ENCODE assay signal across 19 cellular contexts in the genomic region with DNA sequence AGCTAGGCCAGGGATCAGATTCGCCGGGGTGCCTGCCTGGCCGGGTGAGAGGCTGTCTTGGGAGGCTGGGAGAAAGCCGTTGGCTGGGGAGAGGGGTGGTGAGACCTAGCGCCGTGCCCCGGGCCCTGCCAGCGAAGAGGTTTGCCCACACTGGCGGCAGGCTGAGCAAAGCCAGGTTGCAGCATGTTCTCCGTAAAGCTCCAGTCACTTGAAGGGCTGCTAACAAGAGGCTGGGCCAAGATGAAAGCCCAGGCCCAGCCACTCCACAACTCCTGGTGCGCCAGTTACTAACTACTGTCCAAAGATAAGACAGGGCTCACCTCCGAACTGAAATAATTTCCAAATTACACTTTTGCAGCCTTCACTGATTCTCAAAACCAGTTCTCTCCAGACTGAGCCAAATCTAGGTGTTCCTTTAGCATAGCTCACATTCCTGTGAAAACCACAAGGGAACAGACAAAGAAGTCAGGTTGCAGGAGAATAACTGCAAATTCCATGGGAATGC. TPM values are rescaled to one million over a fixed set of nuclear protein-coding genes. Genes with fewer than 3 reads are reported as not detected.
DNase-seq lines count a peak whose midpoint lies in the region; FAIRE-seq and TF ChIP-seq lines count a peak whose summit lies in the region.
"Had no signal": no experiment of that assay in that cellular context is flagged by ENCODE, and none has a peak within 500 bp of the region (broad histone marks: within the 10 kb centered on the region; RNA-seq: fewer than 3 reads in every experiment).

No MANE protein-coding gene starts in this region.

- H3K9me3 ChIP-seq in H9 (ENCODE audit: control insufficient read depth, low read depth, low read length) = no peaks in the 10 kb centered on the region
- H3K9me3 ChIP-seq in astrocyte (ENCODE audit: insufficient read depth, low read depth, low read length) = no peaks in the 10 kb centered on the region
- no peaks in the 10 kb centered on the region for H3K9me3 ChIP-seq in cardiac muscle cell (ENCODE audit: low read depth)
- H3K9me3 ChIP-seq in trophoblast cell (ENCODE audit: insufficient read depth, low read depth, low read length) = no peaks in the 10 kb centered on the region
- H3K9me3 ChIP-seq: heart left ventricle, uterus had no signal

- H3K79me1 ChIP-seq in H9 (ENCODE audit: insufficient read depth, low read depth, low read length, poor library complexity, severe bottlenecking) (peaks cover 11% of the 10 kb centered on the region), trophoblast cell (ENCODE audit: low read length) (peaks cover 7% of the 10 kb centered on the region)

- H4K8ac ChIP-seq in H9 (replicated peaks; ENCODE audit: insufficient read length, low read depth, low read length) (no peak overlapping the region), trophoblast cell (ENCODE audit: low read depth, low read length) (peak overlapping the region; percentile 75)

- H2AFZ ChIP-seq in H9 (ENCODE audit: low read length) = no peak overlapping the region
- H2AFZ ChIP-seq in astrocyte (ENCODE audit: low read depth, low read length) = no peak overlapping the region
- peak overlapping the region; percentile 20 for H2AFZ ChIP-seq in trophoblast cell (ENCODE audit: insufficient read depth, low read length, poor library complexity)

- H3K36me3 Mint-ChIP-seq in H9 (ENCODE audit: insufficient read depth in 1 of 3, low read depth in 3 of 3) (peaks cover 44 to 80% (median 68%) of the 10 kb centered on the region in 3 experiments), astrocyte (ENCODE audit: low read depth, unreplicated experiment) (peaks cover 19% of the 10 kb centered on the region)

- H3K56ac ChIP-seq in H9 (ENCODE audit: insufficient read length, low read depth, low read length) = no peak overlapping the region

- H3K4me3 ChIP-seq in astrocyte (ENCODE audit: insufficient read depth, low read depth, low read length) = no peak overlapping the region
- H3K4me3 ChIP-seq in cardiac muscle cell = no peak overlapping the region
- no peak overlapping the region for H3K4me3 ChIP-seq in trophoblast cell (ENCODE audit: low read depth, low read length)
- H3K4me3 ChIP-seq: heart left ventricle, uterus had no signal

- no peak overlapping the region for H4K5ac ChIP-seq in H9 (ENCODE audit: insufficient read length, low read depth, low read length)

- no peak overlapping the region for H3K14ac ChIP-seq in H9 (ENCODE audit: insufficient read depth, low read length)
- H3K14ac ChIP-seq in trophoblast cell (ENCODE audit: low read length) = peak overlapping the region; percentile 92

- H3K4me3 Mint-ChIP-seq in H9 = no peak overlapping the region
- H3K4me3 Mint-ChIP-seq in astrocyte (ENCODE audit: unreplicated experiment) = no peak overlapping the region
- H3K4me3 Mint-ChIP-seq: natural killer cell treated with Interleukin-12 subunit alpha and Interleukin-12 subunit beta and Interleukin-15 and Interleukin-18, amount 100 ng/mL, for 72 hours had no signal

- H3K23ac ChIP-seq in H9 (ENCODE audit: insufficient read length, low read depth, low read length) = no peak overlapping the region
- H3K23ac ChIP-seq in trophoblast cell (ENCODE audit: low read length) = no peak overlapping the region

- H4K20me1 ChIP-seq in H9 (ENCODE audit: control insufficient read depth, insufficient read depth, insufficient read length) (peaks cover 2% of the 10 kb centered on the region), astrocyte (ENCODE audit: insufficient read depth, low read length) (peaks cover 94% of the 10 kb centered on the region)

- H3K4me2 ChIP-seq in H9 (ENCODE audit: insufficient read depth, insufficient read length, low read length) (no peak overlapping the region), astrocyte (ENCODE audit: low read length) (peak overlapping the region; percentile 67), trophoblast cell (ENCODE audit: low read length) (peak overlapping the region; percentile 10)

- H2BK120ac ChIP-seq in H9 (ENCODE audit: low read depth, low read length, poor library complexity, severe bottlenecking) (no peak overlapping the region), trophoblast cell (ENCODE audit: insufficient read depth, low read length, poor library complexity) (peak overlapping the region; percentile 73)

- H2BK20ac ChIP-seq in H9 (ENCODE audit: low read depth, low read length, poor library complexity, severe bottlenecking) = no peak overlapping the region

- H3K4me1 Mint-ChIP-seq in H9 (peaks cover 7 to 9% of the 10 kb centered on the region in 2 experiments), astrocyte (ENCODE audit: low read depth, unreplicated experiment) (peaks cover 47% of the 10 kb centered on the region)

- FAIRE-seq in astrocyte (lab: Jason Lieb, UNC) = peak; percentile 59
- FAIRE-seq: G401.6, GM18507 had no signal

- CTCF ChIA-PET in HEK293T (lab: Yijun Ruan, JAX) = interaction anchor here (0.8 kb wide), 1 partner anchor 13 kb away, joined by 4 read pairs; no protein-coding TSS in a partner anchor

- H3K9me3 Mint-ChIP-seq in H9 = no peaks in the 10 kb centered on the region
- no peaks in the 10 kb centered on the region for H3K9me3 Mint-ChIP-seq in astrocyte (ENCODE audit: unreplicated experiment)
- H3K9me3 Mint-ChIP-seq: natural killer cell treated with Interleukin-12 subunit alpha and Interleukin-12 subunit beta and Interleukin-15 and Interleukin-18, amount 100 ng/mL, for 72 hours had no signal

- H3K27me3 Mint-ChIP-seq in H9 (ENCODE audit: low read depth) = no peaks in the 10 kb centered on the region
- H3K27me3 Mint-ChIP-seq in astrocyte (ENCODE audit: low read depth, unreplicated experiment) = no peaks in the 10 kb centered on the region
- H3K27me3 Mint-ChIP-seq: natural killer cell treated with Interleukin-12 subunit alpha and Interleukin-12 subunit beta and Interleukin-15 and Interleukin-18, amount 100 ng/mL, for 72 hours had no signal

- H3K4ac ChIP-seq in H9 (ENCODE audit: low read depth, low read length) (no peak overlapping the region), trophoblast cell (ENCODE audit: low read depth, low read length) (peak overlapping the region; percentile 31)

- no peak overlapping the region for H3T11ph ChIP-seq in H9 (ENCODE audit: low read length)

- H4K91ac ChIP-seq in H9 (ENCODE audit: insufficient read length, low read depth, low read length) (no peak overlapping the region), trophoblast cell (ENCODE audit: low read depth, low read length) (peak overlapping the region; percentile 90)

- WGBS in H9 (ENCODE audit: extremely low coverage, insufficient read length, low lambda C conversion rate) = no CpG with 5 or more reads among the region's 12 CpGs
- no CpG with 5 or more reads among the region's 12 CpGs for WGBS in trophoblast cell (ENCODE audit: extremely low coverage, insufficient coverage, insufficient read length)

- DNase-seq in H9 = no peak
- peak; percentile 60 for DNase-seq in astrocyte (ENCODE audit: low read depth)
- no peak for DNase-seq in cardiac muscle cell (ENCODE audit: low read depth in 1 of 2, low spot score in 1 of 2)
- peak; percentile 63 to 89 for DNase-seq in trophoblast cell
- no peak for DNase-seq in OCI-M2 (lab: John Stamatoyannopoulos, UW; ENCODE audit: unreplicated experiment)
- DNase-seq in KG1 (lab: John Stamatoyannopoulos, UW) = no peak
- no peak for DNase-seq in HEK293T (ENCODE audit: extremely low spot score)
- DNase-seq in RKO (ENCODE audit: low spot score) = no peak
- DNase-seq: activated gamma-delta T cell; heart left ventricle; left cardiac atrium; NCI-H1417 treated with DMSO at 0.1 percent for 48 hours; NCI-H2227 treated with DMSO at 0.1 percent for 48 hours; stimulated activated CD4-positive, alpha-beta T cell treated with anti-CD3 and anti-CD28 coated beads, Interleukin-4, amount 100 ng/mL, for 24 hours; uterus; WERI-Rb-1 had no signal

- H3K4me1 ChIP-seq in H9 (ENCODE audit: insufficient read depth, low read length) (no peaks in the 10 kb centered on the region), astrocyte (ENCODE audit: insufficient read depth, low read length) (peaks cover 31% of the 10 kb centered on the region), cardiac muscle cell (ENCODE audit: low read depth) (peaks cover 12% of the 10 kb centered on the region), trophoblast cell (ENCODE audit: control insufficient read depth in 1 of 2, insufficient read depth in 2 of 2, low read length in 2 of 2) (peaks cover 22 to 33% of the 10 kb centered on the region in 2 experiments)
- H3K4me1 ChIP-seq: uterus had no signal

- POLR2A ChIA-PET in HEK293T (lab: Yijun Ruan, JAX) = interaction anchor here (1.2 kb wide), 1 partner anchor 13 kb away, joined by 3 read pairs; no protein-coding TSS in a partner anchor

- H2BK15ac ChIP-seq in H9 (ENCODE audit: low read depth, low read length) = no peak overlapping the region

- no peak overlapping the region for H3K18ac ChIP-seq in H9 (ENCODE audit: insufficient read length, low read depth, low read length)
- peak overlapping the region; percentile 94 for H3K18ac ChIP-seq in trophoblast cell (ENCODE audit: low read length)

- H2AK5ac ChIP-seq in H9 (ENCODE audit: insufficient read length, low read length) = no peak overlapping the region
- peak overlapping the region; percentile 81 for H2AK5ac ChIP-seq in trophoblast cell (ENCODE audit: low read length)

- no peak overlapping the region for H2BK12ac ChIP-seq in H9 (ENCODE audit: insufficient read length, low read depth, low read length)
- H2BK12ac ChIP-seq in trophoblast cell (ENCODE audit: low read length) = peak overlapping the region; percentile 75

- no peak overlapping the region for H3K27ac ChIP-seq in H9 (ENCODE audit: insufficient read length, low read depth, low read length)
- H3K27ac ChIP-seq in astrocyte (ENCODE audit: low read depth, low read length) = peak overlapping the region; percentile 31
- H3K27ac ChIP-seq in cardiac muscle cell = peak overlapping the region; percentile 78
- peak overlapping the region; percentile 93 for H3K27ac ChIP-seq in trophoblast cell (ENCODE audit: low read depth, low read length)
- H3K27ac ChIP-seq: uterus, WERI-Rb-1 had no signal

- H3K27me3 ChIP-seq in H9 (ENCODE audit: insufficient read depth, low read length) (no peaks in the 10 kb centered on the region), astrocyte (ENCODE audit: insufficient read depth, low read length) (no peaks in the 10 kb centered on the region), cardiac muscle cell (no peaks in the 10 kb centered on the region), trophoblast cell (ENCODE audit: insufficient read depth, low read length) (no peaks in the 10 kb centered on the region)
- H3K27me3 ChIP-seq: heart left ventricle, uterus had no signal

- peak overlapping the region; percentile 50 for H4K12ac ChIP-seq in trophoblast cell (ENCODE audit: low read depth, low read length)

- H3K9ac ChIP-seq in H9 (ENCODE audit: extremely low read depth, insufficient read length, low read length) (no peak overlapping the region), astrocyte (ENCODE audit: low read length) (peak overlapping the region; percentile 51), trophoblast cell (ENCODE audit: low read length) (no peak overlapping the region)

- H2BK5ac ChIP-seq in H9 (ENCODE audit: insufficient read length, low read length) (no peak overlapping the region), trophoblast cell (ENCODE audit: low read depth, low read length, poor library complexity) (peak overlapping the region; percentile 67)

- H3K27ac Mint-ChIP-seq in H9 = peak overlapping the region in 2 of 3 experiments; percentile 70 to 83; a peak in 3 of 7 replicates
- H3K27ac Mint-ChIP-seq in astrocyte (ENCODE audit: unreplicated experiment) = peak overlapping the region; percentile 70
- H3K27ac Mint-ChIP-seq: natural killer cell treated with Interleukin-12 subunit alpha and Interleukin-12 subunit beta and Interleukin-15 and Interleukin-18, amount 100 ng/mL, for 72 hours had no signal

- H3K79me2 ChIP-seq in H9 (ENCODE audit: insufficient read depth, low read length) (peaks cover 12% of the 10 kb centered on the region; the same call in 1 of the 2 replicates), astrocyte (ENCODE audit: insufficient read depth, low read length) (peaks cover 82% of the 10 kb centered on the region), trophoblast cell (ENCODE audit: control insufficient read depth, insufficient read depth, low read length, poor library complexity) (peaks cover 14% of the 10 kb centered on the region)

- H3K23me2 ChIP-seq in H9 (ENCODE audit: insufficient read length, low read depth, low read length, poor library complexity, severe bottlenecking) = no peaks in the 10 kb centered on the region

- no peak for TF ChIP-seq CTCF in H9 (conservative IDR thresholded peaks at IDR 0.05)
- no peak for TF ChIP-seq CTCF in astrocyte (IDR thresholded peaks at IDR 0.05; ENCODE audit: insufficient read depth, low read depth, low read length)
- no peak for TF ChIP-seq CTCF in cardiac muscle cell (IDR thresholded peaks at IDR 0.05; ENCODE audit: low read depth, low read length)

- peaks cover 16% of the 10 kb centered on the region for H3K36me3 ChIP-seq in astrocyte (ENCODE audit: insufficient read depth, low read length)
- H3K36me3 ChIP-seq in cardiac muscle cell = peaks cover 44% of the 10 kb centered on the region
- H3K36me3 ChIP-seq in trophoblast cell (ENCODE audit: control insufficient read depth in 1 of 2, insufficient read depth in 2 of 2, low read length in 2 of 2) = peaks cover 52 to 59% of the 10 kb centered on the region in 2 experiments
- H3K36me3 ChIP-seq: uterus had no signal

RNA-seq across cellular contexts. Expression of a gene that starts 16.3 kb away (rescaled TPM):
- total RNA-seq in H9 (2021) = 147 and 149 TPM in 2 replicates
- total RNA-seq in astrocyte = 107 TPM in 2 replicates
- 62.2 and 66.5 TPM in 2 replicates for total RNA-seq in cardiac muscle cell
- 104 and 137 TPM in 2 replicates for polyA plus RNA-seq in cardiac muscle cell
- 65.9 and 68.2 TPM in 2 replicates for polyA plus RNA-seq in trophoblast cell (2013)

RNA-seq across cellular contexts. Expression of a gene that starts 45.7 kb away (rescaled TPM):
- total RNA-seq in H9 (2021) = 114 and 122 TPM in 2 replicates
- 60.5 and 71.1 TPM in 2 replicates for total RNA-seq in astrocyte
- 77.9 and 92.4 TPM in 2 replicates for total RNA-seq in cardiac muscle cell
- 52.0 and 52.5 TPM in 2 replicates for polyA plus RNA-seq in cardiac muscle cell
- 55.8 and 58.2 TPM in 2 replicates for polyA plus RNA-seq in trophoblast cell (2013)

Comparison
In these comparisons a context has a peak if more than half of its experiments do, and no peak if none do; other contexts are left out.
1. DNase-seq: peak in astrocyte (single experiment) and trophoblast cell (2 of 2); none in H9 (single experiment), cardiac muscle cell (0 of 2), OCI-M2 (single experiment), KG1 (single experiment), HEK293T (single experiment) and RKO (single experiment).